In the genomic region with DNA sequence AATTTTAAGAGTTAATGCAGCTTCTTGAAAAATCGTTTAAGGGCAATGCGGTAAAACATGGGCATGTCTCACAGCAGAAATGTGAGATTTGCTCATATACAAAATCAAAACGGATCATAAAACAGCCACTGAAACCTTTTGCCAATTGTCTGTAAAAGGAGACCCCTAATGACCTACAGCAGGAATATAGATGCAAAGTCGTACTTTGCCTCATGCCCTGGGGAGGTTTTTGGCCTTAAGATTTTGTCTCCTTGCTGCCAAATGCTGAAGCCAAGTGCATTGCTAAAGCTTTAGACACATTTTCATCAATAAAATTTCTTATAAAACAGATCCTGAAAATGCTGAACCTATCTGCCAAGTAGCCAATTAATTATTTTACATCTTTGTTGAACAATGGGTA, we compare ENCODE assay signal across 35 cellular contexts.
"Had no signal": no experiment of that assay in that cellular context is flagged by ENCODE, and none has a peak within 500 bp of the region (broad histone marks: within the 10 kb centered on the region; RNA-seq: fewer than 3 reads in every experiment).

No MANE protein-coding gene starts in this region.

- H3K9me3 Mint-ChIP-seq: activated CD4-positive, alpha-beta memory T cell treated with anti-CD3 and anti-CD28 coated beads, Interleukin-2, amount 10 ng/mL, durations not matched to agents 7 days and 5 days; activated naive CD8-positive, alpha-beta T cell treated with anti-CD3 and anti-CD28 coated beads for 36 hours had no signal

- H3K27ac Mint-ChIP-seq: activated CD4-positive, alpha-beta memory T cell treated with anti-CD3 and anti-CD28 coated beads, Interleukin-2, amount 10 ng/mL, durations not matched to agents 7 days and 5 days; activated CD8-positive, alpha-beta memory T cell treated with anti-CD3 and anti-CD28 coated beads, Interleukin-2, amount 10 ng/mL, durations not matched to agents 7 days and 5 days; activated naive CD8-positive, alpha-beta T cell treated with anti-CD3 and anti-CD28 coated beads for 36 hours had no signal

- DNase-seq: activated CD4-positive, alpha-beta memory T cell treated with anti-CD3 and anti-CD28 coated beads, Interleukin-2, amount 10 ng/mL, durations not matched to agents 7 days and 5 days; activated CD4-positive, alpha-beta T cell treated with anti-CD3 and anti-CD28 coated beads for 1 hour; activated CD4-positive, alpha-beta T cell treated with anti-CD3 and anti-CD28 coated beads for 48 hours; activated CD4-positive, CD25-positive, alpha-beta regulatory T cell; activated CD8-positive, alpha-beta memory T cell treated with anti-CD3 and anti-CD28 coated beads for 24 hours; activated CD8-positive, alpha-beta memory T cell treated with anti-CD3 and anti-CD28 coated beads, Interleukin-2, amount 10 ng/mL, durations not matched to agents 7 days and 5 days; activated CD8-positive, alpha-beta memory T cell treated with anti-CD3 and anti-CD28 coated beads, Interleukin-2, amount 50 U/mL, for 48 hours; activated effector memory CD4-positive, alpha-beta T cell treated with Interleukin-2 at 50 U/mL for 16 hours; activated naive CD4-positive, alpha-beta T cell treated with anti-CD3 and anti-CD28 coated beads, Interleukin-2, amount 50 U/mL, for 16 hours; activated naive CD8-positive, alpha-beta T cell treated with anti-CD3 and anti-CD28 coated beads for 36 hours; activated T-cell treated with anti-CD3 and anti-CD28 coated beads, Interleukin-2, amount 50 U/mL, for 48 hours; body of pancreas; caudate nucleus; cerebellar nuclear complex; Kasumi-1; MM.1S; MV-4-11; NCI-H1092; NCI-H146; NCI-H187; NCI-H2029 treated with DMSO at 0.1 percent for 48 hours; NCI-H2107; NCI-H2171; NCI-H510A; NCI-H526; NCI-H748 treated with DMSO at 0.1 percent for 48 hours; NK-92 treated with Interleukin-12 subunit alpha and Interleukin-12 subunit beta, amount 100 ng/mL, for 24 hours; PC-3; SIG-M5; SW 1271; T-helper 1 cell; T-helper 2 cell; T-helper 9 cell; WERI-Rb-1 had no signal

- H3K36me3 Mint-ChIP-seq: activated CD8-positive, alpha-beta memory T cell treated with anti-CD3 and anti-CD28 coated beads, Interleukin-2, amount 10 ng/mL, durations not matched to agents 7 days and 5 days; activated naive CD8-positive, alpha-beta T cell treated with anti-CD3 and anti-CD28 coated beads for 36 hours had no signal

- H3K4me3 Mint-ChIP-seq: activated CD4-positive, alpha-beta memory T cell treated with anti-CD3 and anti-CD28 coated beads, Interleukin-2, amount 10 ng/mL, durations not matched to agents 7 days and 5 days; activated CD8-positive, alpha-beta memory T cell treated with anti-CD3 and anti-CD28 coated beads, Interleukin-2, amount 10 ng/mL, durations not matched to agents 7 days and 5 days; activated naive CD8-positive, alpha-beta T cell treated with anti-CD3 and anti-CD28 coated beads for 36 hours had no signal

- ATAC-seq: activated CD8-positive, alpha-beta memory T cell treated with anti-CD3 and anti-CD28 coated beads, Interleukin-2, amount 10 ng/mL, durations not matched to agents 7 days and 5 days; body of pancreas; PC-3; Right ventricle myocardium inferior had no signal

- H3K27me3 Mint-ChIP-seq: activated CD4-positive, alpha-beta memory T cell treated with anti-CD3 and anti-CD28 coated beads, Interleukin-2, amount 10 ng/mL, durations not matched to agents 7 days and 5 days; activated CD8-positive, alpha-beta memory T cell treated with anti-CD3 and anti-CD28 coated beads, Interleukin-2, amount 10 ng/mL, durations not matched to agents 7 days and 5 days; activated naive CD8-positive, alpha-beta T cell treated with anti-CD3 and anti-CD28 coated beads for 36 hours had no signal

- H3K4me1 Mint-ChIP-seq: activated CD4-positive, alpha-beta memory T cell treated with anti-CD3 and anti-CD28 coated beads, Interleukin-2, amount 10 ng/mL, durations not matched to agents 7 days and 5 days; activated CD8-positive, alpha-beta memory T cell treated with anti-CD3 and anti-CD28 coated beads, Interleukin-2, amount 10 ng/mL, durations not matched to agents 7 days and 5 days; activated naive CD8-positive, alpha-beta T cell treated with anti-CD3 and anti-CD28 coated beads for 36 hours had no signal
